11 cellular contexts compared by ENCODE assay signal in genomic region chrX:118148737-118149136, GRCh38. TPM values are rescaled to one million over a fixed set of nuclear protein-coding genes. Genes with fewer than 3 reads are reported as not detected.
"Had no signal": no experiment of that assay in that cellular context is flagged by ENCODE, and none has a peak within 500 bp of the region (broad histone marks: within the 10 kb centered on the region; RNA-seq: fewer than 3 reads in every experiment).

No MANE protein-coding gene starts in this region.

- ATAC-seq: GM23338, HCT116 had no signal

- H3K9ac ChIP-seq: GM23248 had no signal

- H3K36me3 ChIP-seq: HAP-1 had no signal

- H3K4me2 ChIP-seq: GM23338 had no signal

- H2AFZ ChIP-seq: GM23248, GM23338 had no signal

- H3K4me1 ChIP-seq: HAP-1 had no signal

- H3K4me3 ChIP-seq: GM23248, GM23338, HAP-1 had no signal

- H3K27ac ChIP-seq: GM23248 had no signal

- H3K9me3 ChIP-seq: HAP-1 had no signal

- FAIRE-seq: H1, H54 had no signal

- DNase-seq: GM23248, GOT3, H7, H9, HCEC 1CT, HFFc6 had no signal

RNA-seq across cellular contexts. Expression of gene KLHL13, which starts 32.1 kb away (rescaled TPM):
- polyA plus RNA-seq: GM23248 had no signal
